In genomic region chr3:4582634-4583033, GRCh38 we compare ENCODE assay signal across 12 cellular contexts.
DNase-seq lines count a peak whose midpoint lies in the region; ATAC-seq and TF ChIP-seq lines count a peak whose summit lies in the region.
"Had no signal": no experiment of that assay in that cellular context is flagged by ENCODE, and none has a peak within 500 bp of the region (broad histone marks: within the 10 kb centered on the region; RNA-seq: fewer than 3 reads in every experiment).

No MANE protein-coding gene starts in this region.

- H3K36me3 ChIP-seq in adipocyte (ENCODE audit: control insufficient read depth, insufficient read depth, low read length, severe bottlenecking) (no peaks in the 10 kb centered on the region), prostate gland (no peaks in the 10 kb centered on the region), PC-3 (ENCODE audit: low read depth, low read length) (no peaks in the 10 kb centered on the region)
- H3K36me3 ChIP-seq: neutrophil had no signal

- peak overlapping the region; percentile 67 for H3K9ac ChIP-seq in adipocyte (ENCODE audit: low read length)
- H3K9ac ChIP-seq in PC-3 (ENCODE audit: low read length): no peak overlapping the region

- H3K4me3 ChIP-seq in adipocyte (ENCODE audit: low read length) (peak overlapping the region; percentile 52), prostate gland (no peak overlapping the region), PC-3 (ENCODE audit: low read length) (no peak overlapping the region)

- no peaks in the 10 kb centered on the region for H3F3A ChIP-seq in PC-3 (ENCODE audit: low read length, unreplicated experiment)

- H3K27ac ChIP-seq in prostate gland: peak overlapping the region; percentile 62 to 67
- H3K27ac ChIP-seq in PC-3 (ENCODE audit: low read length): no peak overlapping the region
- H3K27ac ChIP-seq: C4-2B, neutrophil had no signal

- intact Hi-C loops in prostate gland (cut with DNase I): loop anchor here (2.0 kb wide), 1 partner anchor 88 kb away; no protein-coding TSS in a partner anchor
- intact Hi-C loops in PC-3 (cut with micrococcal nuclease): loop anchor here (5.0 kb wide), 2 partner anchors 50 to 170 kb away; no protein-coding TSS in a partner anchor

- TF ChIP-seq CTCF in prostate gland (IDR thresholded peaks at IDR 0.05): no peak
- TF ChIP-seq CTCF in PC-3 (conservative IDR thresholded peaks at IDR 0.05; ENCODE audit: low read depth, low read length): no peak

- no peak overlapping the region for H2AFZ ChIP-seq in PC-3 (ENCODE audit: low read length)

- DNase-seq in AG20443 (ENCODE audit: low spot score): peak; percentile 46
- DNase-seq in adipocyte (ENCODE audit: low read depth): peak; percentile 77
- DNase-seq in foreskin melanocyte: peak; percentile 50
- no peak for DNase-seq in prostate gland (ENCODE audit: low spot score)
- DNase-seq in PC-3: no peak
- DNase-seq: activated CD4-positive, alpha-beta memory T cell treated with anti-CD3 and anti-CD28 coated beads, Interleukin-2, amount 10 ng/mL, durations not matched to agents 7 days and 5 days; activated naive CD8-positive, alpha-beta T cell treated with anti-CD3 and anti-CD28 coated beads, Interleukin-2, amount 50 U/mL, for 24 hours had no signal

- TF ChIP-seq POLR2A in prostate gland (IDR thresholded peaks at IDR 0.05): no peak

- H3K4me1 ChIP-seq in adipocyte (ENCODE audit: control insufficient read depth, insufficient read depth, low read length) (peaks cover 22% of the 10 kb centered on the region), prostate gland (replicated peaks) (no peaks in the 10 kb centered on the region), PC-3 (ENCODE audit: insufficient read depth, low read length) (peaks cover 6% of the 10 kb centered on the region)

- H3K9me3 ChIP-seq in adipocyte (ENCODE audit: control insufficient read depth, low read length) (no peaks in the 10 kb centered on the region), prostate gland (no peaks in the 10 kb centered on the region), PC-3 (ENCODE audit: low read length) (no peaks in the 10 kb centered on the region)
- H3K9me3 ChIP-seq: neutrophil had no signal

- ATAC-seq in GM19351 (IDR thresholded peaks at IDR 0.05; ENCODE audit: unreplicated experiment) (no peak), GM18868 (IDR thresholded peaks at IDR 0.05; ENCODE audit: unreplicated experiment) (no peak), PC-3 (no peak), GM21515 (IDR thresholded peaks at IDR 0.05; ENCODE audit: unreplicated experiment) (no peak)
- ATAC-seq: activated naive CD8-positive, alpha-beta T cell treated with anti-CD3 and anti-CD28 coated beads, Interleukin-2, amount 50 U/mL, for 24 hours had no signal

- no peaks in the 10 kb centered on the region for H3K9me2 ChIP-seq in PC-3 (replicated peaks; ENCODE audit: low read length)

- H3K79me2 ChIP-seq in PC-3 (ENCODE audit: low read length): no peaks in the 10 kb centered on the region

- H4K20me1 ChIP-seq in PC-3 (ENCODE audit: low read length): no peaks in the 10 kb centered on the region

- POLR2A ChIA-PET in PC-3 (lab: Charles Lee; ENCODE audit: unreplicated experiment): no interaction called here

- BruUV-seq in PC-3 (replicated peaks; lab: Mats Ljungman, UMichigan): no TSS peak

- CTCF ChIA-PET in PC-3 (lab: Charles Lee): no interaction called here

- WGBS in prostate gland: 46% methylated on average over 3 of the region's 3 CpGs

- H3K27me3 ChIP-seq in adipocyte (replicated peaks; ENCODE audit: control insufficient read depth, insufficient read depth, low read length) (peaks cover 3% of the 10 kb centered on the region), prostate gland (replicated peaks; ENCODE audit: insufficient read depth) (no peaks in the 10 kb centered on the region), PC-3 (ENCODE audit: low read length) (no peaks in the 10 kb centered on the region)
- H3K27me3 ChIP-seq: neutrophil had no signal

- H3K4me2 ChIP-seq in PC-3 (ENCODE audit: low read length): no peak overlapping the region

Comparison
In these comparisons a context has a peak if more than half of its experiments do, and no peak if none do; other contexts are left out.
1. DNase-seq: peak in AG20443 (single experiment), adipocyte (single experiment) and foreskin melanocyte (single experiment); none in prostate gland (single experiment) and PC-3 (single experiment).